1 cellular context compared by ENCODE assay signal in genomic region chr22:30186535-30186934, GRCh38.
TF ChIP-seq lines count a peak whose summit lies in the region.

No MANE protein-coding gene starts in this region.

TF ChIP-seq in HepG2, 621 proteins besides CTCF, POLR2A, EP300 and RAD21 (continued from another document and continues in another):
- TF ChIP-seq THRA (CRISPR knock-in tag; IDR thresholded peaks at IDR 0.05; ENCODE audit: borderline replicate concordance), result peak; percentile 23; the same call in 1 of the 2 replicates
- TF ChIP-seq MTF1 (CRISPR knock-in tag; IDR thresholded peaks at IDR 0.05), result no peak
- TF ChIP-seq PATZ1 (CRISPR knock-in tag; IDR thresholded peaks at IDR 0.05), result no peak
- no peak for TF ChIP-seq TAF1 (CRISPR knock-in tag; IDR thresholded peaks at IDR 0.05)
- no peak for TF ChIP-seq ZNF282 (IDR thresholded peaks at IDR 0.05; ENCODE audit: partially characterized antibody)
- peak; percentile 34; the same call in 1 of the 2 replicates for TF ChIP-seq ELF3 (CRISPR knock-in tag; IDR thresholded peaks at IDR 0.05)
- TF ChIP-seq SMARCE1 (IDR thresholded peaks at IDR 0.05; ENCODE audit: borderline replicate concordance), result no peak
- no peak for TF ChIP-seq SKI (IDR thresholded peaks at IDR 0.05; ENCODE audit: partially characterized antibody)
- no peak for TF ChIP-seq TBP (CRISPR knock-in tag; IDR thresholded peaks at IDR 0.05)
- TF ChIP-seq ZNF251 (CRISPR knock-in tag; IDR thresholded peaks at IDR 0.05), result no peak
- TF ChIP-seq ZNF232 (CRISPR knock-in tag; IDR thresholded peaks at IDR 0.05; ENCODE audit: borderline replicate concordance), result no peak
- no peak for TF ChIP-seq SIN3A (IDR thresholded peaks at IDR 0.05; ENCODE audit: borderline replicate concordance, low read depth, low read length)
- no peak for TF ChIP-seq ZNF318 (CRISPR knock-in tag; IDR thresholded peaks at IDR 0.05)
- TF ChIP-seq ZNF597 (CRISPR knock-in tag; IDR thresholded peaks at IDR 0.05), result no peak
- no peak for TF ChIP-seq ZNF18 (CRISPR knock-in tag; IDR thresholded peaks at IDR 0.05; ENCODE audit: insufficient replicate concordance)
- TF ChIP-seq RELA (CRISPR knock-in tag; IDR thresholded peaks at IDR 0.05), result no peak
- no peak for TF ChIP-seq RBFOX2 (IDR thresholded peaks at IDR 0.05; ENCODE audit: low read depth, low read length)
- no peak for TF ChIP-seq ZNF224 (CRISPR knock-in tag; IDR thresholded peaks at IDR 0.05)
- no peak for TF ChIP-seq ZNF687 (CRISPR knock-in tag; IDR thresholded peaks at IDR 0.05)
- TF ChIP-seq RXRB (CRISPR knock-in tag; IDR thresholded peaks at IDR 0.05; ENCODE audit: borderline replicate concordance), result peak; percentile 30; the same call in 1 of the 2 replicates
- no peak for TF ChIP-seq MAF1 (CRISPR knock-in tag; IDR thresholded peaks at IDR 0.05; ENCODE audit: borderline replicate concordance)
- TF ChIP-seq ASH2L (IDR thresholded peaks at IDR 0.05; ENCODE audit: insufficient read length, low read depth, low read length), result no peak
- TF ChIP-seq ZNF292 (CRISPR knock-in tag; IDR thresholded peaks at IDR 0.05; ENCODE audit: borderline replicate concordance, low read depth), result no peak
- TF ChIP-seq CENPBD1 (CRISPR knock-in tag; IDR thresholded peaks at IDR 0.05; ENCODE audit: borderline replicate concordance, low read depth), result no peak
- TF ChIP-seq ZNF737 (CRISPR knock-in tag; IDR thresholded peaks at IDR 0.05; ENCODE audit: borderline replicate concordance), result no peak
- TF ChIP-seq MIER3 (CRISPR knock-in tag; IDR thresholded peaks at IDR 0.05; ENCODE audit: borderline replicate concordance), result peak; percentile 23; the same call in 1 of the 2 replicates
- no peak for TF ChIP-seq ZKSCAN1 (IDR thresholded peaks at IDR 0.05; ENCODE audit: low read length)
- peak; percentile 85 for TF ChIP-seq MED1 (CRISPR knock-in tag; IDR thresholded peaks at IDR 0.05)
- TF ChIP-seq GABPB1 (CRISPR knock-in tag; IDR thresholded peaks at IDR 0.05), result no peak
- TF ChIP-seq ZUFSP (CRISPR knock-in tag; IDR thresholded peaks at IDR 0.05; ENCODE audit: borderline replicate concordance), result no peak
- 0 out of 2 replicates have a peak, but pooled peaks have one; percentile 18 for TF ChIP-seq GATA4 (IDR thresholded peaks at IDR 0.05; ENCODE audit: borderline replicate concordance, low read depth)
- no peak for TF ChIP-seq ZNF788 (CRISPR knock-in tag; IDR thresholded peaks at IDR 0.05; ENCODE audit: borderline replicate concordance)
- TF ChIP-seq ZNF629 (CRISPR knock-in tag; conservative IDR thresholded peaks at IDR 0.05), result no peak
- TF ChIP-seq CHD2 (IDR thresholded peaks at IDR 0.05; ENCODE audit: low read depth, low read length), result no peak
- no peak for TF ChIP-seq ZNF710 (CRISPR knock-in tag; IDR thresholded peaks at IDR 0.05; ENCODE audit: borderline replicate concordance)
- TF ChIP-seq TBX2 (CRISPR knock-in tag; IDR thresholded peaks at IDR 0.05; ENCODE audit: borderline replicate concordance), result no peak
